Comparison of ENCODE assay signal across 10 cellular contexts in the genomic region with DNA sequence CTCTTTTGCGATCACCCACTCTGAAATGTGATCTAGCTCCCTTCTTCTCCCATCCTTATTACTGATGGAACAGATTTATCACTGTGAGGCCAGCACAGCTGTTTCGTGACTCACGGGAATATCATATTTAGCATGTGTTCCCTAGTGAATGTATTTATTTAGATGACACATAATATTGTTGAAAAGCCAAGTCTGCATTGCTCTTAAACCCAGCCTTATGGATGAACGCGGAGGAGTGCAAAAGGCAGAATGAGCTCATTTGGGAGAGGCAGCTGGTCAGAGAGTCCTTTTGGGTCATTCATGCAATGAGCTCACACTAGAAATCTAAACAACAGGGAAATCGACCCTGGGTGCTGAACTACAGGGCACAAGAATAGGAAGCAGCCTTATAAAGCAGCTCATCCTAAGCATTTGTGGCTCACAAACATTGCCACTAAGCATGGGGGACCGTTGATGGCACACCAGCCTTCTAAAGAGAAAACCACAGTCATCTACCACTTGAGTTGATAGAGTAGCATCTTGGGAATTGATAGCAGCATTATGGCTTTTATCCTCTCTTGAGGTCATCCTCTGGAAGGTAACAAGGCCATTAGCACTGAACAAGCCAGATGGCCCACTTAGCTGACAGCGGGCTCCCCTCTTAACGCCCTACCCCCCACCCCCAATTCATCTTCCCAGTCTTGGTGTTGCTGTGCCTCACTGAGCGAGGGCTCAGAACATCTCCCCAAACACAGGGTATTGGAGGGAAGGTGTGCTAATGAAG. TPM values are rescaled to one million over a fixed set of nuclear protein-coding genes. Genes with fewer than 3 reads are reported as not detected.
DNase-seq lines count a peak whose midpoint lies in the region; FAIRE-seq and TF ChIP-seq lines count a peak whose summit lies in the region.
"Had no signal": no experiment of that assay in that cellular context is flagged by ENCODE, and none has a peak within 500 bp of the region (broad histone marks: within the 10 kb centered on the region; RNA-seq: fewer than 3 reads in every experiment).

No MANE protein-coding gene starts in this region.

- in situ Hi-C loops in KBM-7 (cut with MboI; ENCODE audit: low pct_unique_long_range_greater_than_20kb, low sequenced_read_pairs) = no loop called here

- TF ChIP-seq POLR2A in H54 (IDR thresholded peaks at IDR 0.05; ENCODE audit: low read depth, low read length) = no peak

- H3K4me3 ChIP-seq in choroid plexus epithelial cell (ENCODE audit: low read depth, low read length) = no peak overlapping the region
- H3K4me3 ChIP-seq: thoracic aorta had no signal

- no peak for TF ChIP-seq CTCF in choroid plexus epithelial cell (conservative IDR thresholded peaks at IDR 0.05; ENCODE audit: low read depth, low read length)

- DNase-seq in H54 (ENCODE audit: insufficient read length, low spot score) (peak; percentile 86), NCI-H226 (peak; percentile 99), choroid plexus epithelial cell (ENCODE audit: low read depth) (peak; percentile 95), renal cortical epithelial cell (ENCODE audit: low read depth) (peak; percentile 21), NOMO-1 treated with DMSO at 0.1 percent for 48 hours (lab: John Stamatoyannopoulos, UW; ENCODE audit: unreplicated experiment) (no peak), KBM-7 (no peak), iPS-NIHi11 (ENCODE audit: low spot score) (no peak), cortex of kidney (lab: John Stamatoyannopoulos, UW) (no peak)
- DNase-seq: stimulated activated CD4-positive, alpha-beta T cell treated with anti-CD3 and anti-CD28 coated beads, Interleukin-15, amount 100 ng/mL, for 24 hours had no signal

- peak; percentile 80 for FAIRE-seq in H54 (lab: Jason Lieb, UNC)

RNA-seq across cellular contexts. Expression of a gene that starts 32.9 kb away (rescaled TPM):
- 6.3 and 30.9 TPM in 2 replicates for total RNA-seq in renal cortical epithelial cell

Comparison
In these comparisons a context has a peak if more than half of its experiments do, and no peak if none do; other contexts are left out.
1. DNase-seq: peak in H54 (single experiment), NCI-H226 (single experiment), choroid plexus epithelial cell (single experiment) and renal cortical epithelial cell (single experiment); none in NOMO-1 treated with DMSO at 0.1 percent for 48 hours (single experiment), KBM-7 (single experiment), iPS-NIHi11 (single experiment) and cortex of kidney (single experiment).